ENCODE assay signal across 8 cellular contexts in the genomic region with DNA sequence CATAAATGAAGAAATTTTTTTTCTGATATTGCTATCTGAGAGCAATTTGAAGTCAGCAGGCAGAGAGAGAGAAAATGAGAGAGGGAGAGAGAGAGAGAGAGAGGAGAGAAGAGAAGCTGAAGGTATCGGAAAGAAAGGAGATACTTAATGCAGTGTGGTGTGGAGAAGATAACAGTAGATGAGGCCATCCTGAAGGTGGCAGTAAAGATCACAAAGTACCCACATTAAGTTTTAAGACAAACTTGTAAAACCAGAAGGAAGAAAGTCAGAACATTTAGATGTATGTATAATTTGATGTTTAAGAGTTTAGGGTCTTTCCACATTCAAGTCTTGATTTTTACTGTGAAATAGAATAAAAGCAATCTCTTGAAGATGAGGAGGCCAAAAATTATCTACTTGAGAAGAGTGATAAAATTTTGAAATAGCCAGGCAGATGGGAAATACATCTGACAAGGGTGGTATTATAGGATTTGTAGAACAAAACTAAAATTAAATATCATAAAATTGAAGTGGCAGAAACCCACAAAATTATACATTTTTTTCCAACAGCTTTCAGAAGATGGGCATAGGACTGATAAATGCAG.
DNase-seq lines count a peak whose midpoint lies in the region; ATAC-seq and TF ChIP-seq lines count a peak whose summit lies in the region.

No MANE protein-coding gene starts in this region.

- H3K27ac Mint-ChIP-seq in activated CD8-positive, alpha-beta memory T cell treated with anti-CD3 and anti-CD28 coated beads, Interleukin-2, amount 10 ng/mL, durations not matched to agents 7 days and 5 days, result no peak overlapping the region

- TF ChIP-seq POLR2A in gastrocnemius medialis (IDR thresholded peaks at IDR 0.05), result no peak

- in situ Hi-C loops in gastrocnemius medialis (cut with MboI; ENCODE audit: low sequenced_read_pairs in 4 of 4), result no loop called here

- H3K4me3 Mint-ChIP-seq in activated CD8-positive, alpha-beta memory T cell treated with anti-CD3 and anti-CD28 coated beads, Interleukin-2, amount 10 ng/mL, durations not matched to agents 7 days and 5 days, result no peak overlapping the region

- no peaks in the 10 kb centered on the region for H3K9me3 ChIP-seq in gastrocnemius medialis

- no peaks in the 10 kb centered on the region for H3K36me3 Mint-ChIP-seq in activated CD8-positive, alpha-beta memory T cell treated with anti-CD3 and anti-CD28 coated beads, Interleukin-2, amount 10 ng/mL, durations not matched to agents 7 days and 5 days

- no peak for DNase-seq in activated CD8-positive, alpha-beta memory T cell treated with anti-CD3 and anti-CD28 coated beads, Interleukin-2, amount 10 ng/mL, durations not matched to agents 7 days and 5 days
- no peak for DNase-seq in activated CD8-positive, alpha-beta memory T cell treated with anti-CD3 and anti-CD28 coated beads, Interleukin-2, amount 50 U/mL, for 48 hours
- peak; percentile 52 for DNase-seq in NOMO-1 treated with DMSO at 0.1 percent for 48 hours (lab: John Stamatoyannopoulos, UW; ENCODE audit: unreplicated experiment)
- DNase-seq in dedifferentiated amniotic fluid mesenchymal stem cell (ENCODE audit: extremely low spot score), result peak; percentile 61
- DNase-seq in pons (ENCODE audit: low spot score), result peak; percentile 71
- no peak for DNase-seq in gastrocnemius medialis

- no peak overlapping the region for H3K4me3 ChIP-seq in gastrocnemius medialis

- intact Hi-C loops in gastrocnemius medialis (cut with DNase I; ENCODE audit: low total_unique reads), result no loop called here

- peaks cover 6% of the 10 kb centered on the region for H3K4me1 Mint-ChIP-seq in activated CD8-positive, alpha-beta memory T cell treated with anti-CD3 and anti-CD28 coated beads, Interleukin-2, amount 10 ng/mL, durations not matched to agents 7 days and 5 days

- peak in 1 of 5 experiments; percentile 28 for TF ChIP-seq CTCF in gastrocnemius medialis (IDR thresholded peaks at IDR 0.05 in 4 of 5, conservative IDR thresholded peaks at IDR 0.05 in 1 of 5)

- no peaks in the 10 kb centered on the region for H3K27me3 ChIP-seq in gastrocnemius medialis

- no peak overlapping the region for H3K27ac ChIP-seq in gastrocnemius medialis

- CTCF ChIA-PET in activated CD8-positive, alpha-beta memory T cell treated with anti-CD3 and anti-CD28 coated beads, Interleukin-2, amount 10 ng/mL, durations not matched to agents 7 days and 5 days (lab: Charles Lee), result interaction anchor here (0.9 to 5.1 kb wide), 4 partner anchors 83 to 312 kb away, joined by 3 to 29 read pairs (median 3); no protein-coding TSS in a partner anchor

- H3K27me3 Mint-ChIP-seq in activated CD8-positive, alpha-beta memory T cell treated with anti-CD3 and anti-CD28 coated beads, Interleukin-2, amount 10 ng/mL, durations not matched to agents 7 days and 5 days, result peaks cover 15% of the 10 kb centered on the region

- no peaks in the 10 kb centered on the region for H3K4me1 ChIP-seq in gastrocnemius medialis

- no peaks in the 10 kb centered on the region for H3K9me3 Mint-ChIP-seq in activated CD8-positive, alpha-beta memory T cell treated with anti-CD3 and anti-CD28 coated beads, Interleukin-2, amount 10 ng/mL, durations not matched to agents 7 days and 5 days (ENCODE audit: low read depth)

- ATAC-seq in activated CD8-positive, alpha-beta memory T cell treated with anti-CD3 and anti-CD28 coated beads, Interleukin-2, amount 10 ng/mL, durations not matched to agents 7 days and 5 days, result peak; percentile 72
- ATAC-seq in HG02852 (IDR thresholded peaks at IDR 0.05; ENCODE audit: unreplicated experiment) (peak; percentile 79), gastrocnemius medialis (no peak), HG03280 (IDR thresholded peaks at IDR 0.05; ENCODE audit: unreplicated experiment) (no peak)

- no peaks in the 10 kb centered on the region for H3K36me3 ChIP-seq in gastrocnemius medialis

Comparison
In these comparisons a context has a peak if more than half of its experiments do, and no peak if none do; other contexts are left out.
1. ATAC-seq: peak in activated CD8-positive, alpha-beta memory T cell treated with anti-CD3 and anti-CD28 coated beads, Interleukin-2, amount 10 ng/mL, durations not matched to agents 7 days and 5 days (single experiment) and HG02852 (single experiment); none in gastrocnemius medialis (0 of 2) and HG03280 (single experiment).
2. DNase-seq: peak in NOMO-1 treated with DMSO at 0.1 percent for 48 hours (single experiment), dedifferentiated amniotic fluid mesenchymal stem cell (single experiment) and pons (single experiment); none in activated CD8-positive, alpha-beta memory T cell treated with anti-CD3 and anti-CD28 coated beads, Interleukin-2, amount 10 ng/mL, durations not matched to agents 7 days and 5 days (single experiment), activated CD8-positive, alpha-beta memory T cell treated with anti-CD3 and anti-CD28 coated beads, Interleukin-2, amount 50 U/mL, for 48 hours (single experiment) and gastrocnemius medialis (0 of 2).